In genomic region chr19:5913739-5914357, GRCh38 we compare ENCODE assay signal across 8 cellular contexts. TPM values are rescaled to one million over a fixed set of nuclear protein-coding genes. Genes with fewer than 3 reads are reported as not detected.
A peak's percentile ranks its signal among the peaks of the same experiment; 100 is the strongest.
DNase-seq lines count a peak whose midpoint lies in the region; ATAC-seq and TF ChIP-seq lines count a peak whose summit lies in the region.

Gene CAPS, plus strand, starts transcription at chr19:5914254. Its CDS starts 153 bp downstream, at chr19:5914407.

- no peaks in the 10 kb centered on the region for H3K27me3 ChIP-seq in HCT116 (ENCODE audit: insufficient read depth, low read length)

- H3K4me2 ChIP-seq in HCT116 (ENCODE audit: low read length) = no peak within 1 kb of the TSS

- POLR2A ChIA-PET in HCT116 (lab: Charles Lee) = interaction anchor here (1.6 kb wide), 1 partner anchor 10 kb away, joined by 3 read pairs; no protein-coding TSS in a partner anchor

- H3K4me1 ChIP-seq in HCT116 (ENCODE audit: control insufficient read depth in 1 of 2, insufficient read depth in 2 of 2, low read length in 2 of 2) = no peaks in the 10 kb centered on the region

- H3K27me3 Mint-ChIP-seq in stimulated activated naive CD8-positive, alpha-beta T cell treated with anti-CD3 and anti-CD28 coated beads, Interleukin-15, amount 100 ng/mL, for 72 hours = no peaks in the 10 kb centered on the region

- CTCF ChIA-PET in HCT116 (lab: Charles Lee) = no interaction called here

- peak; percentile 32; the same call in 1 of the 2 replicates for ATAC-seq in HCT116
- no peak for ATAC-seq in stimulated activated naive CD8-positive, alpha-beta T cell treated with anti-CD3 and anti-CD28 coated beads, Interleukin-15, amount 100 ng/mL, for 72 hours

- no peaks in the 10 kb centered on the region for H4K20me1 ChIP-seq in HCT116 (ENCODE audit: insufficient read depth)

- H3K4me3 Mint-ChIP-seq in stimulated activated naive CD8-positive, alpha-beta T cell treated with anti-CD3 and anti-CD28 coated beads, Interleukin-15, amount 100 ng/mL, for 72 hours = no peak within 1 kb of the TSS

- no peaks in the 10 kb centered on the region for H3K9me3 Mint-ChIP-seq in stimulated activated naive CD8-positive, alpha-beta T cell treated with anti-CD3 and anti-CD28 coated beads, Interleukin-15, amount 100 ng/mL, for 72 hours

- intact Hi-C loops in HCT116 (cut with micrococcal nuclease) = no loop called here

- RAD21 ChIA-PET in HCT116 (lab: Charles Lee; ENCODE audit: low non-redundant PET in 1 of 2, low total read pairs in 2 of 2, uncharacterized antibody in 2 of 2, unreplicated experiment in 2 of 2) = no interaction called here

- H3K27ac ChIP-seq in HCT116 (ENCODE audit: low read depth, low read length) = no peak within 1 kb of the TSS

- no peaks in the 10 kb centered on the region for H3K9me2 ChIP-seq in HCT116 (ENCODE audit: insufficient read depth)

- H3K79me2 ChIP-seq in HCT116 (ENCODE audit: insufficient read depth, low read length) = no peaks in the 10 kb centered on the region

- H3K9me3 ChIP-seq in HCT116 (ENCODE audit: control insufficient read depth in 1 of 2, insufficient read depth in 1 of 2, low read depth in 1 of 2, low read length in 2 of 2) = no peaks in the 10 kb centered on the region

- TF ChIP-seq CTCF in HCT116 (IDR thresholded peaks at IDR 0.05 in 2 of 3, conservative IDR thresholded peaks at IDR 0.05 in 1 of 3; ENCODE audit: borderline replicate concordance in 1 of 3, insufficient read depth in 1 of 3, low read depth in 2 of 3, low read length in 2 of 3) = no peak

- no TSS peak for BruUV-seq in HCT116 (replicated peaks; lab: Mats Ljungman, UMichigan)

- no peaks in the 10 kb centered on the region for H3K4me1 Mint-ChIP-seq in stimulated activated naive CD8-positive, alpha-beta T cell treated with anti-CD3 and anti-CD28 coated beads, Interleukin-15, amount 100 ng/mL, for 72 hours

- H3K4me3 ChIP-seq in HCT116 (replicated peaks in 1 of 2; ENCODE audit: low read depth in 1 of 2, low read length in 2 of 2) = no peak within 1 kb of the TSS

- TF ChIP-seq RAD21 in HCT116 (IDR thresholded peaks at IDR 0.05; ENCODE audit: low read depth) = no peak

- H3K27ac Mint-ChIP-seq in stimulated activated naive CD8-positive, alpha-beta T cell treated with anti-CD3 and anti-CD28 coated beads, Interleukin-15, amount 100 ng/mL, for 72 hours = peak within 1 kb of the TSS; percentile 76 to 85

- no peak within 1 kb of the TSS for H3K9ac ChIP-seq in HCT116 (ENCODE audit: low read length)

- no peak for DNase-seq in HCT116 (ENCODE audit: low read depth, low spot score)
- peak; percentile 75 for DNase-seq in amniotic epithelial cell (ENCODE audit: low read depth)
- DNase-seq in hypothalamus (lab: John Stamatoyannopoulos, UW) = peak in 28 of 51 donors; percentile 2 to 74 (median 22)
- DNase-seq in stimulated activated naive CD8-positive, alpha-beta T cell treated with anti-CD3 and anti-CD28 coated beads, Interleukin-15, amount 100 ng/mL, for 72 hours = no peak
- DNase-seq in cerebellar cortex (ENCODE audit: low spot score) = no peak
- no peak for DNase-seq in NCI-H446 (lab: John Stamatoyannopoulos, UW)
- DNase-seq in NCI-H526 treated with DMSO at 0.1 percent for 48 hours (lab: John Stamatoyannopoulos, UW) = no peak
- no peak for DNase-seq in activated CD8-positive, alpha-beta memory T cell treated with anti-CD3 and anti-CD28 coated beads for 24 hours

- H3K36me3 ChIP-seq in HCT116 (ENCODE audit: control insufficient read depth in 1 of 2, insufficient read depth in 2 of 2, low read length in 2 of 2) = peaks cover 3 to 13% of the 10 kb centered on the region in 2 experiments; a peak in 2 of 4 replicates

- no peak for TF ChIP-seq POLR2A in HCT116 (IDR thresholded peaks at IDR 0.05; ENCODE audit: borderline replicate concordance, extremely low read depth, insufficient read depth, insufficient read length)

- no peak within 1 kb of the TSS for H2AFZ ChIP-seq in HCT116 (ENCODE audit: low read depth, low read length, poor library complexity, severe bottlenecking)

TF ChIP-seq in HCT116, 20 proteins besides CTCF, POLR2A, EP300 and RAD21:
- TF ChIP-seq SRF (IDR thresholded peaks at IDR 0.05; ENCODE audit: low read depth) = no peak
- TF ChIP-seq EGR1 (IDR thresholded peaks at IDR 0.05; ENCODE audit: low read depth) = no peak
- TF ChIP-seq TCF7L2 (IDR thresholded peaks at IDR 0.05; ENCODE audit: borderline replicate concordance, extremely low read depth, insufficient read depth, insufficient read length) = no peak
- TF ChIP-seq SIN3A (IDR thresholded peaks at IDR 0.05; ENCODE audit: low read depth) = no peak
- no peak for TF ChIP-seq ZFX (IDR thresholded peaks at IDR 0.05)
- TF ChIP-seq POLR2AphosphoS5 (IDR thresholded peaks at IDR 0.05; ENCODE audit: low read depth, low read length) = no peak
- no peak for TF ChIP-seq EZH2 (IDR thresholded peaks at IDR 0.05)
- TF ChIP-seq ATF3 (IDR thresholded peaks at IDR 0.05) = no peak
- no peak for TF ChIP-seq CEBPB (IDR thresholded peaks at IDR 0.05; ENCODE audit: low read depth)
- TF ChIP-seq ELF1 (IDR thresholded peaks at IDR 0.05; ENCODE audit: borderline replicate concordance, low read depth) = no peak
- TF ChIP-seq SP1 (IDR thresholded peaks at IDR 0.05; ENCODE audit: low read depth) = no peak
- TF ChIP-seq YY1 (IDR thresholded peaks at IDR 0.05; ENCODE audit: extremely low read depth, insufficient replicate concordance, low read depth, low read length) = no peak
- no peak for TF ChIP-seq ZNF274 (IDR thresholded peaks at IDR 0.05; ENCODE audit: low read depth, low read length)
- TF ChIP-seq CBX3 (IDR thresholded peaks at IDR 0.05; ENCODE audit: low read depth) = no peak
- TF ChIP-seq FOSL1 (IDR thresholded peaks at IDR 0.05; ENCODE audit: low read depth) = no peak
- TF ChIP-seq EZH2phosphoT487 (IDR thresholded peaks at IDR 0.05; ENCODE audit: borderline replicate concordance) = no peak

RNA-seq across cellular contexts. Expression of gene CAPS, which starts in this region (rescaled TPM):
- total RNA-seq in HCT116 (2021; ENCODE audit: unreplicated experiment) = 2.5 TPM
- 1.5 and 1.7 TPM in 2 replicates for polyA plus RNA-seq in HCT116 (2012)

Comparison
In these comparisons a context has a peak if more than half of its experiments do, and no peak if none do; other contexts are left out.
1. DNase-seq: peak in amniotic epithelial cell (single experiment) and hypothalamus (28 of 51); none in HCT116 (single experiment), stimulated activated naive CD8-positive, alpha-beta T cell treated with anti-CD3 and anti-CD28 coated beads, Interleukin-15, amount 100 ng/mL, for 72 hours (0 of 2), cerebellar cortex (single experiment), NCI-H446 (0 of 2), NCI-H526 treated with DMSO at 0.1 percent for 48 hours (single experiment) and activated CD8-positive, alpha-beta memory T cell treated with anti-CD3 and anti-CD28 coated beads for 24 hours (single experiment).